33 cellular contexts compared by ENCODE assay signal in the genomic region with DNA sequence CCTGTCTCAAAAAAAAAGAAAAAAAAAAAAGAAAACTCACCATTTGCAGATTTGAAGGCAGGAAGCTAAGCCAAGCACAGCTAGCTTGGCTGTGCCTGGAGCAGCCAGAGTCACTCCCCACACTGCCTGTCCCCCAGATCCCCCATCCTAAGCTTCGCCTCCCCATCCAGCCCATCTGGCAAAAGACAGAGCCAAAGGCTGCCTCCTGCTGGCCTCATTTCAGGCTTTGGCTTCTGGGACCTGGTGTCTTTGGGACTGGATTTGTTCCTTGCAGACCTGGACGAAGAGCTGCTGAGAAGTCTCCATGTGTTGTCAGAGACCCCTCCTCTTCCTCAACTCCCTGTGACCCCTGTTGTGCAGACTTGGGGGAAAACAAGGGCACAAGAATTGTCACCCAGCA. TPM values are rescaled to one million over a fixed set of nuclear protein-coding genes. Genes with fewer than 3 reads are reported as not detected.
DNase-seq lines count a peak whose midpoint lies in the region; ATAC-seq, FAIRE-seq and TF ChIP-seq lines count a peak whose summit lies in the region.
"Had no signal": no experiment of that assay in that cellular context is flagged by ENCODE, and none has a peak within 500 bp of the region (broad histone marks: within the 10 kb centered on the region; RNA-seq: fewer than 3 reads in every experiment).

No MANE protein-coding gene starts in this region.

- H3K4me2 ChIP-seq in K562 (ENCODE audit: insufficient read depth, low read length), result no peak overlapping the region
- H3K4me2 ChIP-seq: BLaER1 treated with 17β-estradiol and CSF1 and Interleukin-3, amounts not matched to agents 10 nM and 100 nM had no signal

- H3K36me3 ChIP-seq in BE2C, result peaks cover 6% of the 10 kb centered on the region
- peaks cover 66% of the 10 kb centered on the region for H3K36me3 ChIP-seq in K562 (ENCODE audit: control insufficient read depth, insufficient read depth, low read length)
- H3K36me3 ChIP-seq: pancreas, uterus had no signal

- peak; percentile 17; the same call in 1 of the 3 replicates for ATAC-seq in K562
- ATAC-seq: activated naive CD4-positive, alpha-beta T cell treated with anti-CD3 and anti-CD28 coated beads, Interleukin-2, amount 50 U/mL, for 72 hours; heart left ventricle; left ventricle myocardium superior; pancreas; right cardiac atrium had no signal

- H3K4me1 ChIP-seq in BE2C, result no peaks in the 10 kb centered on the region
- H3K4me1 ChIP-seq in K562 (replicated peaks in 1 of 2; ENCODE audit: control insufficient read depth in 2 of 2, insufficient read depth in 2 of 2, low read length in 2 of 2), result peaks cover 0 to 17% of the 10 kb centered on the region in 2 experiments; a peak in 1 of 5 replicates
- H3K4me1 ChIP-seq: heart left ventricle, pancreas, uterus had no signal

- intact Hi-C loops in K562 (cut with micrococcal nuclease), result no loop called here

- H3K9ac ChIP-seq in K562 (ENCODE audit: insufficient read depth in 1 of 2, low read depth in 2 of 2, low read length in 2 of 2), result no peak overlapping the region
- H3K9ac ChIP-seq: BLaER1 treated with 17β-estradiol and CSF1 and Interleukin-3, amounts not matched to agents 10 nM and 100 nM had no signal

- CTCF ChIA-PET in K562 (lab: Yijun Ruan, JAX; ENCODE audit: low intra/inter-chr PET ratio), result no interaction called here

- H3K27ac ChIP-seq in K562 (ENCODE audit: extremely low read depth, low read depth, low read length), result no peak overlapping the region
- H3K27ac ChIP-seq: BLaER1 treated with 17β-estradiol and CSF1 and Interleukin-3, amounts not matched to agents 10 nM and 100 nM; epithelial cell of prostate; heart left ventricle; pancreas; uterus had no signal

- POLR2A ChIA-PET in K562 (lab: Yijun Ruan, JAX), result interaction anchor here (1.5 to 1.7 kb wide), 2 partner anchors 8 to 10 kb away, joined by 4 to 6 read pairs; partner anchors contain the start of gene ASL

- no peak overlapping the region for H2AFZ ChIP-seq in K562 (ENCODE audit: low read depth, low read length)

- 76% methylated on average over 2 of the region's 2 CpGs for WGBS in K562 (ENCODE audit: insufficient coverage, low coverage, missing lambda C conversion rate)

- TF ChIP-seq POLR2A in K562 (conservative IDR thresholded peaks at IDR 0.05), result no peak

- DNase-seq in BE2C (no peak), K562 (ENCODE audit: extremely low read depth in 1 of 4, low spot score in 3 of 4) (no peak), fibroblast of villous mesenchyme (ENCODE audit: low read depth) (no peak), T1000 (lab: John Stamatoyannopoulos, UW) (no peak), NCI-H1436 treated with DMSO at 0.1 percent for 48 hours (lab: John Stamatoyannopoulos, UW) (no peak)
- no peak for DNase-seq in activated CD4-positive, alpha-beta T cell treated with anti-CD3 and anti-CD28 coated beads for 4 hours
- DNase-seq: activated B cell treated with CpG ODN at 0.5 μM for 24 hours; activated CD4-positive, alpha-beta T cell treated with anti-CD3 and anti-CD28 coated beads, Interleukin-2, amount 50 U/mL, for 1 hour; activated effector memory CD4-positive, alpha-beta T cell treated with Interleukin-2 at 50 U/mL for 16 hours; activated T-cell treated with anti-CD3 and anti-CD28 coated beads, Interleukin-2, amount 50 U/mL, for 1 hour; amygdala; effector CD4-positive, alpha-beta T cell; foreskin fibroblast; heart left ventricle; left ventricle myocardium superior; mesendoderm; NCI-H446 treated with DMSO at 0.1 percent for 48 hours; NCI-H774; right cardiac atrium; SIG-M5; stimulated activated CD4-positive, alpha-beta T cell treated with anti-CD3 and anti-CD28 coated beads, Interleukin-2, amount 100 ng/mL, for 24 hours; T-helper 9 cell; uterus had no signal

- H3K4me3 ChIP-seq in BE2C (ENCODE audit: low read depth, low read length) (no peak overlapping the region), K562 (no peak overlapping the region), fibroblast of villous mesenchyme (ENCODE audit: low read depth, low read length) (no peak overlapping the region)
- H3K4me3 ChIP-seq: BLaER1 treated with 17β-estradiol and CSF1 and Interleukin-3, amounts not matched to agents 10 nM and 100 nM; heart left ventricle; pancreas; uterus had no signal

- in situ Hi-C loops in K562 (cut with MboI), result no loop called here

- H3K27me3 ChIP-seq in BE2C (no peaks in the 10 kb centered on the region), K562 (ENCODE audit: control insufficient read depth in 2 of 2, insufficient read depth in 2 of 2, low read length in 2 of 2) (no peaks in the 10 kb centered on the region)
- H3K27me3 ChIP-seq: BLaER1 treated with 17β-estradiol and CSF1 and Interleukin-3, amounts not matched to agents 10 nM and 100 nM; heart left ventricle; pancreas; uterus had no signal

- H3K79me2 ChIP-seq in K562 (ENCODE audit: control insufficient read depth, insufficient read depth, low read length), result no peaks in the 10 kb centered on the region

- no peaks in the 10 kb centered on the region for H4K20me1 ChIP-seq in K562 (replicated peaks; ENCODE audit: control insufficient read depth, insufficient read depth, low read length)

- no peak for TF ChIP-seq EP300 in K562 (IDR thresholded peaks at IDR 0.05; ENCODE audit: low read length)

- H3K9me1 ChIP-seq in K562 (ENCODE audit: control insufficient read depth, insufficient read depth, low read length), result no peaks in the 10 kb centered on the region

- peak; percentile 7; the same call in 1 of the 2 replicates for TF ChIP-seq CTCF in BE2C (IDR thresholded peaks at IDR 0.05; ENCODE audit: low read depth, low read length)
- 0 out of 2 replicates have a peak, but pooled peaks have one; percentile 2 for TF ChIP-seq CTCF in GM12874 (IDR thresholded peaks at IDR 0.05; ENCODE audit: insufficient read depth, low read depth, low read length)
- 0 out of 6 replicates have a peak, but pooled peaks of 2 of the 3 experiments have one; percentile 16 to 34 for TF ChIP-seq CTCF in K562 (IDR thresholded peaks at IDR 0.05 in 2 of 3, conservative IDR thresholded peaks at IDR 0.05 in 1 of 3; ENCODE audit: insufficient read depth in 2 of 3, low read depth in 1 of 3, low read length in 3 of 3)
- TF ChIP-seq CTCF in fibroblast of villous mesenchyme (IDR thresholded peaks at IDR 0.05; ENCODE audit: insufficient read depth, low read depth, low read length), result peak; percentile 10

- TF ChIP-seq RAD21 in K562 (CRISPR knock-in tag; conservative IDR thresholded peaks at IDR 0.05 in 1 of 2, IDR thresholded peaks at IDR 0.05 in 1 of 2), result no peak

- H3K9me3 ChIP-seq in BE2C (no peaks in the 10 kb centered on the region), K562 (replicated peaks; ENCODE audit: control insufficient read depth, insufficient read depth, low read depth, low read length) (no peaks in the 10 kb centered on the region)
- H3K9me3 ChIP-seq: BLaER1 treated with 17β-estradiol and CSF1 and Interleukin-3, amounts not matched to agents 10 nM and 100 nM; heart left ventricle; pancreas; uterus had no signal

- no TSS peak for BruUV-seq in K562 (replicated peaks; lab: Mats Ljungman, UMichigan)

- FAIRE-seq in K562 (lab: Jason Lieb, UNC), result no peak
- FAIRE-seq: colon, G401.6, H54, keratinocyte, pancreas, RCC 7860 had no signal

RNA-seq across cellular contexts. Expression of gene ASL, which starts 8.1 kb away (rescaled TPM):
- polyA plus RNA-seq in BE2C (2012; ENCODE audit: insufficient read depth, insufficient read length, low read depth), result 86.9 TPM
- 69.1 and 204 TPM in 2 replicates for total RNA-seq in K562 (2011; cell fraction: chromatin; rRNA removed; ENCODE audit: low replicate concordance)
- total RNA-seq in K562 (2011; cell fraction: nucleolus; rRNA removed), result 167 and 171 TPM in 2 replicates
- total RNA-seq in K562 (2011; cell fraction: nucleoplasm; rRNA removed), result 96.8 and 112 TPM in 2 replicates
- total RNA-seq in K562 (2014; rRNA removed) (67.0 and 70.1 TPM in 2 replicates), K562 (2014; rRNA removed; fragmentation: Illumina TruSeq; extraction: Trizol) (10.8 and 19.3 TPM in 2 replicates), K562 (2015; rRNA removed; fragmentation: Illumina TruSeq; extraction: Trizol) (27.8 and 28.7 TPM in 2 replicates), K562 (2021) (58.3 and 58.6 TPM in 2 replicates), fibroblast of villous mesenchyme (33.5 and 34.5 TPM in 2 replicates)
- polyA plus RNA-seq in K562 (2011; rRNA removed) (34.6 and 41.4 TPM in 2 replicates), K562 (2014; fragmentation: Illumina TruSeq; extraction: Trizol) (33.3 and 49.0 TPM in 2 replicates), K562 (2014; fragmentation: Nextera tagmentation; extraction: Ambion mirVana) (1 to 10 TPM; 2.6 to 5.5 TPM), K562 (2014; rRNA removed) (57.7 and 61.4 TPM in 2 replicates)
- 30.9 and 78.0 TPM in 2 replicates for polyA plus RNA-seq in K562 (2011; cell fraction: cytosol; rRNA removed)
- polyA plus RNA-seq in K562 (2011; cell fraction: nucleus; rRNA removed), result 122 and 199 TPM in 2 replicates
- 57.1 and 57.6 TPM in 2 replicates for polyA plus RNA-seq in K562 (2012)
- 8.3 and 18.5 TPM in 2 replicates for polyA minus RNA-seq in K562 (2011; rRNA and poly(A)+ RNA removed)
- polyA minus RNA-seq in K562 (2011; cell fraction: cytosol; rRNA and poly(A)+ RNA removed), result 13.8 and 20.6 TPM in 2 replicates
- polyA minus RNA-seq in K562 (2011; cell fraction: nucleus; rRNA and poly(A)+ RNA removed), result 29.8 and 34.1 TPM in 2 replicates

RNA-seq across cellular contexts. Expression of gene CRCP, which starts 31.0 kb away (rescaled TPM):
- 68.8 TPM for polyA plus RNA-seq in BE2C (2012; ENCODE audit: insufficient read depth, insufficient read length, low read depth)
- 53.3 and 55.2 TPM in 2 replicates for total RNA-seq in K562 (2011; cell fraction: chromatin; rRNA removed; ENCODE audit: low replicate concordance)
- total RNA-seq in K562 (2011; cell fraction: nucleolus; rRNA removed), result 32.0 and 38.2 TPM in 2 replicates
- 41.5 and 59.3 TPM in 2 replicates for total RNA-seq in K562 (2011; cell fraction: nucleoplasm; rRNA removed)
- 46.7 and 51.4 TPM in 2 replicates for total RNA-seq in K562 (2014; rRNA removed)
- 43.0 and 44.2 TPM in 2 replicates for total RNA-seq in K562 (2014; rRNA removed; fragmentation: Illumina TruSeq; extraction: Trizol)
- total RNA-seq in K562 (2015; rRNA removed; fragmentation: Illumina TruSeq; extraction: Trizol), result 51.9 and 55.0 TPM in 2 replicates
- 43.0 and 43.4 TPM in 2 replicates for total RNA-seq in K562 (2021)
- 28.6 and 41.0 TPM in 2 replicates for polyA plus RNA-seq in K562 (2011; rRNA removed)
- polyA plus RNA-seq in K562 (2011; cell fraction: cytosol; rRNA removed), result 25.7 and 28.0 TPM in 2 replicates
- polyA plus RNA-seq in K562 (2011; cell fraction: nucleus; rRNA removed), result 13.5 and 15.3 TPM in 2 replicates
- 33.7 and 63.4 TPM in 2 replicates for polyA plus RNA-seq in K562 (2012)
- 45.3 and 58.3 TPM in 2 replicates for polyA plus RNA-seq in K562 (2014; fragmentation: Illumina TruSeq; extraction: Trizol)
- polyA plus RNA-seq in K562 (2014; fragmentation: Nextera tagmentation; extraction: Ambion mirVana), result 10 to 100 TPM; 22.1 to 26.1 TPM
- 46.1 and 51.2 TPM in 2 replicates for polyA plus RNA-seq in K562 (2014; rRNA removed)
- polyA minus RNA-seq in K562 (2011; rRNA and poly(A)+ RNA removed), result 45.3 and 57.0 TPM in 2 replicates
- polyA minus RNA-seq in K562 (2011; cell fraction: cytosol; rRNA and poly(A)+ RNA removed), result 35.5 and 37.0 TPM in 2 replicates
- polyA minus RNA-seq in K562 (2011; cell fraction: nucleus; rRNA and poly(A)+ RNA removed), result 11.7 and 15.6 TPM in 2 replicates
- 47.4 and 53.1 TPM in 2 replicates for total RNA-seq in fibroblast of villous mesenchyme
